Comparison of ENCODE assay signal across 3 cellular contexts in genomic region chr11:63435351-63435750, GRCh38.
A peak's percentile ranks its signal among the peaks of the same experiment; 100 is the strongest.
TF ChIP-seq lines count a peak whose summit lies in the region.

No MANE protein-coding gene starts in this region.

TF ChIP-seq in GM23338, 12 proteins besides CTCF, POLR2A, EP300 and RAD21:
- TF ChIP-seq ZNF331 (CRISPR knock-in tag; IDR thresholded peaks at IDR 0.05; ENCODE audit: low read depth): 0 out of 2 replicates have a peak, but pooled peaks have one; percentile 10

TF ChIP-seq in WTC11, 78 proteins besides CTCF, POLR2A, EP300 and RAD21:
- TF ChIP-seq, protein P1, sequence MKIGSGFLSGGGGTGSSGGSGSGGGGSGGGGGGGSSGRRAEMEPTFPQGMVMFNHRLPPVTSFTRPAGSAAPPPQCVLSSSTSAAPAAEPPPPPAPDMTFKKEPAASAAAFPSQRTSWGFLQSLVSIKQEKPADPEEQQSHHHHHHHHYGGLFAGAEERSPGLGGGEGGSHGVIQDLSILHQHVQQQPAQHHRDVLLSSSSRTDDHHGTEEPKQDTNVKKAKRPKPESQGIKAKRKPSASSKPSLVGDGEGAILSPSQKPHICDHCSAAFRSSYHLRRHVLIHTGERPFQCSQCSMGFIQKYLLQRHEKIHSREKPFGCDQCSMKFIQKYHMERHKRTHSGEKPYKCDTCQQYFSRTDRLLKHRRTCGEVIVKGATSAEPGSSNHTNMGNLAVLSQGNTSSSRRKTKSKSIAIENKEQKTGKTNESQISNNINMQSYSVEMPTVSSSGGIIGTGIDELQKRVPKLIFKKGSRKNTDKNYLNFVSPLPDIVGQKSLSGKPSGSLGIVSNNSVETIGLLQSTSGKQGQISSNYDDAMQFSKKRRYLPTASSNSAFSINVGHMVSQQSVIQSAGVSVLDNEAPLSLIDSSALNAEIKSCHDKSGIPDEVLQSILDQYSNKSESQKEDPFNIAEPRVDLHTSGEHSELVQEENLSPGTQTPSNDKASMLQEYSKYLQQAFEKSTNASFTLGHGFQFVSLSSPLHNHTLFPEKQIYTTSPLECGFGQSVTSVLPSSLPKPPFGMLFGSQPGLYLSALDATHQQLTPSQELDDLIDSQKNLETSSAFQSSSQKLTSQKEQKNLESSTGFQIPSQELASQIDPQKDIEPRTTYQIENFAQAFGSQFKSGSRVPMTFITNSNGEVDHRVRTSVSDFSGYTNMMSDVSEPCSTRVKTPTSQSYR (CRISPR knock-in tag; IDR thresholded peaks at IDR 0.05): 0 out of 2 replicates have a peak, but pooled peaks have one; percentile 40
- TF ChIP-seq ZBTB21 (CRISPR knock-in tag; IDR thresholded peaks at IDR 0.05; ENCODE audit: borderline replicate concordance) (0 out of 2 replicates have a peak, but pooled peaks have one; percentile 43), CREM (CRISPR knock-in tag; IDR thresholded peaks at IDR 0.05) (0 out of 2 replicates have a peak, but pooled peaks have one; percentile 24), USF2 (CRISPR knock-in tag; IDR thresholded peaks at IDR 0.05) (0 out of 2 replicates have a peak, but pooled peaks have one; percentile 17), FOXP1 (CRISPR knock-in tag; IDR thresholded peaks at IDR 0.05; ENCODE audit: borderline replicate concordance) (peak; percentile 56; the same call in 1 of the 2 replicates), ZNF317 (CRISPR knock-in tag; IDR thresholded peaks at IDR 0.05; ENCODE audit: borderline replicate concordance, low read depth) (0 out of 2 replicates have a peak, but pooled peaks have one; percentile 8), TP53 (CRISPR knock-in tag; IDR thresholded peaks at IDR 0.05) (peak; percentile 80; the same call in 1 of the 2 replicates)
- TF ChIP-seq, protein P2, sequence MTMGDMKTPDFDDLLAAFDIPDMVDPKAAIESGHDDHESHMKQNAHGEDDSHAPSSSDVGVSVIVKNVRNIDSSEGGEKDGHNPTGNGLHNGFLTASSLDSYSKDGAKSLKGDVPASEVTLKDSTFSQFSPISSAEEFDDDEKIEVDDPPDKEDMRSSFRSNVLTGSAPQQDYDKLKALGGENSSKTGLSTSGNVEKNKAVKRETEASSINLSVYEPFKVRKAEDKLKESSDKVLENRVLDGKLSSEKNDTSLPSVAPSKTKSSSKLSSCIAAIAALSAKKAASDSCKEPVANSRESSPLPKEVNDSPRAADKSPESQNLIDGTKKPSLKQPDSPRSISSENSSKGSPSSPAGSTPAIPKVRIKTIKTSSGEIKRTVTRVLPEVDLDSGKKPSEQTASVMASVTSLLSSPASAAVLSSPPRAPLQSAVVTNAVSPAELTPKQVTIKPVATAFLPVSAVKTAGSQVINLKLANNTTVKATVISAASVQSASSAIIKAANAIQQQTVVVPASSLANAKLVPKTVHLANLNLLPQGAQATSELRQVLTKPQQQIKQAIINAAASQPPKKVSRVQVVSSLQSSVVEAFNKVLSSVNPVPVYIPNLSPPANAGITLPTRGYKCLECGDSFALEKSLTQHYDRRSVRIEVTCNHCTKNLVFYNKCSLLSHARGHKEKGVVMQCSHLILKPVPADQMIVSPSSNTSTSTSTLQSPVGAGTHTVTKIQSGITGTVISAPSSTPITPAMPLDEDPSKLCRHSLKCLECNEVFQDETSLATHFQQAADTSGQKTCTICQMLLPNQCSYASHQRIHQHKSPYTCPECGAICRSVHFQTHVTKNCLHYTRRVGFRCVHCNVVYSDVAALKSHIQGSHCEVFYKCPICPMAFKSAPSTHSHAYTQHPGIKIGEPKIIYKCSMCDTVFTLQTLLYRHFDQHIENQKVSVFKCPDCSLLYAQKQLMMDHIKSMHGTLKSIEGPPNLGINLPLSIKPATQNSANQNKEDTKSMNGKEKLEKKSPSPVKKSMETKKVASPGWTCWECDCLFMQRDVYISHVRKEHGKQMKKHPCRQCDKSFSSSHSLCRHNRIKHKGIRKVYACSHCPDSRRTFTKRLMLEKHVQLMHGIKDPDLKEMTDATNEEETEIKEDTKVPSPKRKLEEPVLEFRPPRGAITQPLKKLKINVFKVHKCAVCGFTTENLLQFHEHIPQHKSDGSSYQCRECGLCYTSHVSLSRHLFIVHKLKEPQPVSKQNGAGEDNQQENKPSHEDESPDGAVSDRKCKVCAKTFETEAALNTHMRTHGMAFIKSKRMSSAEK (CRISPR knock-in tag; IDR thresholded peaks at IDR 0.05; ENCODE audit: borderline replicate concordance): 0 out of 2 replicates have a peak, but pooled peaks have one; percentile 47
TF ChIP-seq in WTC11: peak in this region for 8; not testable (repeated sequence) for 70.

TF ChIP-seq in HepG2, 621 proteins besides CTCF, POLR2A, EP300 and RAD21:
- peak; percentile 20; the same call in 1 of the 2 replicates for TF ChIP-seq ZNF687 (CRISPR knock-in tag; IDR thresholded peaks at IDR 0.05)
